ENCODE assay signal across 1 cellular context in the genomic region with DNA sequence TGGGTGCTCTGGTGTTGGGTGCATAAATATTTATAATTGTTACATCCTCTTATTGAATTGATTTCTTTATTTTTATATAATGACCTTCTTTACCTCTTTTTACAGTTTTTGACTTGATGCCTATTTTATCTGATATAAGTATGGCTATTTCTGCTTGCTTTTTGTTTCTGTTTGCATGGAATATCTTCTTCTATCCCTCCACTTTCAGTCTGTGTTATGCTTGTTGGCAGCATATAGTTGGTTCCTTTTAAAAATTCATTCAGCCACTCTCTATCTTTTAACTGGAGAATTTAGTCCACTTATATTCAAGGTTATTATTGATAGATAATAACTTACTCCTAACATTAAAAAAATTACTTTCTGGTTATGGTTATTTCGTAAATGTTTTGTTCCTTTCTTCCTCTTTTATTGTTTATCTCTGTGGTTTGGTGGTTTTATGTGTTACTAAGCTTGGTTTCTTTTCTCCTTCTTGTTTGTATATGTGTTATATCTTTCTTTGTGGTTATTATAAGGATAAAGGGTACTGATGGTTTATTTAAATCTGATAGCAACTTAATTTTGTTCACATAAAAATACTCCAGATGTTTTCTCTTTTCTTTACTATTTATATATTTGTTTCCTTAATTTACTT.
TF ChIP-seq lines count a peak whose summit lies in the region.

No MANE protein-coding gene starts in this region.

TF ChIP-seq in GM23338, 12 proteins besides CTCF, POLR2A, EP300 and RAD21 (continued from another document):
- no peak for TF ChIP-seq ZNF462 (CRISPR knock-in tag; IDR thresholded peaks at IDR 0.05)
